Comparison of ENCODE assay signal across 8 cellular contexts in the genomic region with DNA sequence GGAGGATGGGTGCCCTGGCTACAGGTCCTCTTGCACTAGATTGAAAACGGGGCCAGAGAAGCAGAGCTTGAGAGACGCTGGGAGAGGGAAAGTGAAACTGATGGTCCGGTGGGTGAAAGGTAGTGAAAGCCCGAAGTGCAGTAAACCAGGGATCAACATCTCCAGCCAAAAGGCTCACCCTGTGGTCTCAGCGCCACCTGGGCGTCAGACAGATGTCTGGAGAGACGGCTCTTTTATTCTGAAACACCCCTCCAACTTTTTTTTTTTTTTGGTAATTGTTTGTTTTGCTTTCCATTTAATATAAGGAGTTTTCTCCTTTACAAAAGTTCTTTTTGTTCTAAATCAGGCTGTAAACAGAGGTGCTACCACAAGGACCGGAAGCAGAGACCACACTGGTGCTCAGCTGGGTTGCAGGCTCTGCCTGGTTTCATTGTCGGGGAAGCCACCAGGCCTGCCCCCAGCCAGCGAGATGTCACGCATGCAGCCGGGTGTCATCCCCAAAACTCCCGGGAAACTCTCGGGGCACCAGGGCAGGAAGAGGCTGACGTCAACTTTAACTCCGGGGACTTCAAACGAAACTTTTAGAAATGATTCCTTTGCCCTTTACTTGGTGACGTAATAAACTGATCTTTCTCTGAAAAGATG. TPM values are rescaled to one million over a fixed set of nuclear protein-coding genes. Genes with fewer than 3 reads are reported as not detected.
A peak's percentile ranks its signal among the peaks of the same experiment; 100 is the strongest.
DNase-seq lines count a peak whose midpoint lies in the region; ATAC-seq, FAIRE-seq and TF ChIP-seq lines count a peak whose summit lies in the region.

No MANE protein-coding gene starts in this region.

- peak overlapping the region; percentile 88 for H3K27ac ChIP-seq in CD4-positive, alpha-beta memory T cell (ENCODE audit: low read depth, low read length)
- H3K27ac ChIP-seq in astrocyte (ENCODE audit: low read depth, low read length), result no peak overlapping the region

- no peaks in the 10 kb centered on the region for H4K20me1 ChIP-seq in astrocyte (ENCODE audit: insufficient read depth, low read length)

- H3K9me3 ChIP-seq in CD4-positive, alpha-beta memory T cell (ENCODE audit: control insufficient read depth in 1 of 2, low read length in 2 of 2), result no peaks in the 10 kb centered on the region
- no peaks in the 10 kb centered on the region for H3K9me3 ChIP-seq in astrocyte (ENCODE audit: insufficient read depth, low read depth, low read length)

- peak; percentile 91 to 99 (median 94) for DNase-seq in CD4-positive, alpha-beta memory T cell
- DNase-seq in T-helper 2 cell treated with Interferon-gamma antibody and Interleukin-4, amounts not matched to agents 5 μg/mL and 100 μg/mL, for 36 hours (ENCODE audit: low spot score), result peak; percentile 96
- DNase-seq in astrocyte (ENCODE audit: low read depth), result no peak
- DNase-seq in kidney tubule cell (ENCODE audit: low spot score), result peak; percentile 56
- DNase-seq in stimulated activated CD4-positive, alpha-beta T cell treated with anti-CD3 and anti-CD28 coated beads, TNF-alpha, amount 100 ng/mL, for 48 hours (ENCODE audit: low read depth in 3 of 3), result peak; percentile 73 to 91 (median 86)
- no peak for DNase-seq in retina

- no peaks in the 10 kb centered on the region for H3K27me3 Mint-ChIP-seq in CD4-positive, alpha-beta memory T cell
- no peaks in the 10 kb centered on the region for H3K27me3 Mint-ChIP-seq in T-helper 2 cell treated with Interferon-gamma antibody and Interleukin-4, amounts not matched to agents 5 μg/mL and 100 μg/mL, for 36 hours (ENCODE audit: low read depth)
- H3K27me3 Mint-ChIP-seq in astrocyte (ENCODE audit: low read depth, unreplicated experiment), result peaks cover 44% of the 10 kb centered on the region

- peak overlapping the region; percentile 96 to 99 (median 98) for H3K27ac Mint-ChIP-seq in CD4-positive, alpha-beta memory T cell
- peak overlapping the region; percentile 96 for H3K27ac Mint-ChIP-seq in T-helper 2 cell treated with Interferon-gamma antibody and Interleukin-4, amounts not matched to agents 5 μg/mL and 100 μg/mL, for 36 hours
- no peak overlapping the region for H3K27ac Mint-ChIP-seq in astrocyte (ENCODE audit: unreplicated experiment)

- no peaks in the 10 kb centered on the region for H3K79me2 ChIP-seq in astrocyte (ENCODE audit: insufficient read depth, low read length)

- no peaks in the 10 kb centered on the region for H3K36me3 ChIP-seq in CD4-positive, alpha-beta memory T cell (ENCODE audit: insufficient read depth, low read length)
- no peaks in the 10 kb centered on the region for H3K36me3 ChIP-seq in astrocyte (ENCODE audit: insufficient read depth, low read length)

- no peak for FAIRE-seq in astrocyte (lab: Jason Lieb, UNC)

- POLR2A ChIA-PET in CD4-positive, alpha-beta memory T cell (lab: Charles Lee; ENCODE audit: partially characterized antibody), result interaction anchor here (0.7 to 10.0 kb wide), 25 partner anchors 7 to 359 kb away, joined by 3 to 169 read pairs (median 6); partner anchors contain the start of genes ANKRD16, FBH1, GDI2 and IL15RA

- peak overlapping the region; percentile 47 for H2AFZ ChIP-seq in astrocyte (ENCODE audit: low read depth, low read length)

- TF ChIP-seq CTCF in astrocyte (IDR thresholded peaks at IDR 0.05; ENCODE audit: insufficient read depth, low read depth, low read length), result no peak

- CTCF ChIA-PET in CD4-positive, alpha-beta memory T cell (lab: Charles Lee; ENCODE audit: partially characterized antibody), result interaction anchor here (0.5 to 8.7 kb wide), 19 partner anchors 10 to 360 kb away, joined by 3 to 106 read pairs (median 5); partner anchors contain the start of gene IL2RA

- H3K27me3 ChIP-seq in CD4-positive, alpha-beta memory T cell (ENCODE audit: insufficient read depth, low read length), result no peaks in the 10 kb centered on the region
- peaks cover 14% of the 10 kb centered on the region for H3K27me3 ChIP-seq in astrocyte (ENCODE audit: insufficient read depth, low read length)

- peak overlapping the region; percentile 49 to 76 for H3K4me3 ChIP-seq in CD4-positive, alpha-beta memory T cell (ENCODE audit: low read length in 2 of 2)
- H3K4me3 ChIP-seq in astrocyte (ENCODE audit: insufficient read depth, low read depth, low read length), result no peak overlapping the region

- peaks cover 61 to 92% (median 84%) of the 10 kb centered on the region in 4 donors for H3K4me1 Mint-ChIP-seq in CD4-positive, alpha-beta memory T cell
- H3K4me1 Mint-ChIP-seq in T-helper 2 cell treated with Interferon-gamma antibody and Interleukin-4, amounts not matched to agents 5 μg/mL and 100 μg/mL, for 36 hours (ENCODE audit: low read depth), result peaks cover 81% of the 10 kb centered on the region
- H3K4me1 Mint-ChIP-seq in astrocyte (ENCODE audit: low read depth, unreplicated experiment), result peaks cover 6% of the 10 kb centered on the region

- H3K4me1 ChIP-seq in CD4-positive, alpha-beta memory T cell (ENCODE audit: insufficient read depth, low read length), result peaks cover 85% of the 10 kb centered on the region
- no peaks in the 10 kb centered on the region for H3K4me1 ChIP-seq in astrocyte (ENCODE audit: insufficient read depth, low read length)

- peaks cover 8 to 27% of the 10 kb centered on the region in 2 donors for H3K36me3 Mint-ChIP-seq in CD4-positive, alpha-beta memory T cell
- H3K36me3 Mint-ChIP-seq in T-helper 2 cell treated with Interferon-gamma antibody and Interleukin-4, amounts not matched to agents 5 μg/mL and 100 μg/mL, for 36 hours (ENCODE audit: low read depth), result peaks cover 76% of the 10 kb centered on the region
- H3K36me3 Mint-ChIP-seq in astrocyte (ENCODE audit: low read depth, unreplicated experiment), result no peaks in the 10 kb centered on the region

- peak overlapping the region; percentile 45 for H3K4me2 ChIP-seq in astrocyte (ENCODE audit: low read length)

- H3K9me3 Mint-ChIP-seq in CD4-positive, alpha-beta memory T cell, result no peaks in the 10 kb centered on the region
- no peaks in the 10 kb centered on the region for H3K9me3 Mint-ChIP-seq in T-helper 2 cell treated with Interferon-gamma antibody and Interleukin-4, amounts not matched to agents 5 μg/mL and 100 μg/mL, for 36 hours
- no peaks in the 10 kb centered on the region for H3K9me3 Mint-ChIP-seq in astrocyte (ENCODE audit: unreplicated experiment)

- peak; percentile 75 for ATAC-seq in GM19324 (IDR thresholded peaks at IDR 0.05; ENCODE audit: low FRiP score, unreplicated experiment)
- peak; percentile 75 for ATAC-seq in HG03432 (IDR thresholded peaks at IDR 0.05; ENCODE audit: unreplicated experiment)

- intact Hi-C loops in CD4-positive, alpha-beta memory T cell (cut with micrococcal nuclease), result loop anchor here (1.0 to 2.0 kb wide), 3 partner anchors 13 to 74 kb away; partner anchors contain the start of gene IL15RA

- H3K4me3 Mint-ChIP-seq in CD4-positive, alpha-beta memory T cell, result peak overlapping the region; percentile 91 to 97 (median 94)
- H3K4me3 Mint-ChIP-seq in T-helper 2 cell treated with Interferon-gamma antibody and Interleukin-4, amounts not matched to agents 5 μg/mL and 100 μg/mL, for 36 hours, result peak overlapping the region; percentile 90
- H3K4me3 Mint-ChIP-seq in astrocyte (ENCODE audit: unreplicated experiment), result no peak overlapping the region

- no peak overlapping the region for H3K9ac ChIP-seq in astrocyte (ENCODE audit: low read length)

RNA-seq across cellular contexts. Expression of gene IL2RA, which starts 11.2 kb away (rescaled TPM):
- 10 to 100 TPM; 15.1 to 17.1 TPM for total RNA-seq in CD4-positive, alpha-beta memory T cell
- polyA plus RNA-seq in CD4-positive, alpha-beta memory T cell, result 10 to 100 TPM; 23.7 to 29.9 TPM
- total RNA-seq in astrocyte, result not detected in 2 replicates

RNA-seq across cellular contexts. Expression of gene RBM17, which starts 37.9 kb away (rescaled TPM):
- total RNA-seq in CD4-positive, alpha-beta memory T cell, result 100 to 1,000 TPM; 117 to 125 TPM
- polyA plus RNA-seq in CD4-positive, alpha-beta memory T cell, result 100 to 1,000 TPM in 1 of 2 donors, 10 to 100 TPM in 1; 46.3 to 104 TPM
- total RNA-seq in astrocyte, result 69.7 and 71.3 TPM in 2 replicates

Comparison
In these comparisons a context has a peak if more than half of its experiments do, and no peak if none do; other contexts are left out.
1. DNase-seq: peak in CD4-positive, alpha-beta memory T cell (5 of 5), T-helper 2 cell treated with Interferon-gamma antibody and Interleukin-4, amounts not matched to agents 5 μg/mL and 100 μg/mL, for 36 hours (single experiment), kidney tubule cell (single experiment) and stimulated activated CD4-positive, alpha-beta T cell treated with anti-CD3 and anti-CD28 coated beads, TNF-alpha, amount 100 ng/mL, for 48 hours (3 of 3); none in astrocyte (single experiment) and retina (single experiment).
2. RNA of gene IL2RA, which starts 11.2 kb away (total RNA-seq): 15.1 to 17.1 TPM in CD4-positive, alpha-beta memory T cell; not detected in astrocyte; every median in the first group is over 10 times any median in the second.